ENCODE assay signal across 8 cellular contexts in genomic region chr19:31351212-31352193, GRCh38.
DNase-seq lines count a peak whose midpoint lies in the region; ATAC-seq and TF ChIP-seq lines count a peak whose summit lies in the region.

No MANE protein-coding gene starts in this region.

- H3K9ac ChIP-seq in stomach smooth muscle (ENCODE audit: low read length in 2 of 2) = peak overlapping the region; percentile 69 to 70

- in situ Hi-C loops in ACHN (cut with HindIII; ENCODE audit: low pct_ligation_motif_present, low pct_unique_long_range_greater_than_20kb, low sequenced_read_pairs) (no loop called here), brain microvascular endothelial cell (cut with HindIII; ENCODE audit: low pct_ligation_motif_present, low sequenced_read_pairs) (no loop called here)

- H3K36me3 ChIP-seq in brain microvascular endothelial cell (replicated peaks) (no peaks in the 10 kb centered on the region), stomach smooth muscle (ENCODE audit: control insufficient read depth in 2 of 2, insufficient read depth in 2 of 2, low read length in 2 of 2) (no peaks in the 10 kb centered on the region)

- peak overlapping the region; percentile 56 for H3K4me3 ChIP-seq in HL-60 (replicated peaks; ENCODE audit: insufficient read depth, low read length)
- peak overlapping the region; percentile 67 for H3K4me3 ChIP-seq in brain microvascular endothelial cell (ENCODE audit: low read depth, low read length)
- H3K4me3 ChIP-seq in stomach smooth muscle (ENCODE audit: low read length in 2 of 2) = peak overlapping the region; percentile 75 to 83

- DNase-seq in ACHN = peak; percentile 55
- peak in 1 of 2 experiments; percentile 23 for DNase-seq in HL-60 (ENCODE audit: low read depth in 1 of 2, low spot score in 1 of 2)
- DNase-seq in brain microvascular endothelial cell = peak; percentile 51
- peak; percentile 48 for DNase-seq in kidney glomerular epithelial cell (lab: John Stamatoyannopoulos, UW)
- no peak for DNase-seq in RKO (ENCODE audit: low spot score)
- no peak for DNase-seq in SHP77 (lab: John Stamatoyannopoulos, UW)

- no peak for TF ChIP-seq CTCF in HL-60 (IDR thresholded peaks at IDR 0.05; ENCODE audit: insufficient read depth, low read length)
- TF ChIP-seq CTCF in brain microvascular endothelial cell (IDR thresholded peaks at IDR 0.05; ENCODE audit: low read depth, low read length, missing control alignments) = no peak

- peaks cover 18% of the 10 kb centered on the region for H3K4me1 ChIP-seq in stomach smooth muscle (ENCODE audit: control insufficient read depth, insufficient read depth, low read length)

- no peaks in the 10 kb centered on the region for H3K9me3 ChIP-seq in stomach smooth muscle (ENCODE audit: control insufficient read depth in 2 of 2, low read length in 2 of 2)

- H3K27ac ChIP-seq in HL-60 (replicated peaks) (no peak overlapping the region), brain microvascular endothelial cell (peak overlapping the region; percentile 78), stomach smooth muscle (ENCODE audit: low read length) (peak overlapping the region; percentile 62)

- ATAC-seq in GM18861 (IDR thresholded peaks at IDR 0.05; ENCODE audit: unreplicated experiment) = no peak

- H3K27me3 ChIP-seq in HL-60 (ENCODE audit: insufficient read depth, poor library complexity, severe bottlenecking) (peaks cover 48% of the 10 kb centered on the region), brain microvascular endothelial cell (replicated peaks) (peaks cover 29% of the 10 kb centered on the region), stomach smooth muscle (ENCODE audit: control insufficient read depth in 1 of 2, insufficient read depth in 2 of 2, low read length in 2 of 2) (peaks cover 2 to 9% of the 10 kb centered on the region in 2 donors)

Comparison
In these comparisons a context has a peak if more than half of its experiments do, and no peak if none do; other contexts are left out.
1. DNase-seq: peak in ACHN (single experiment), brain microvascular endothelial cell (single experiment) and kidney glomerular epithelial cell (single experiment); none in RKO (single experiment) and SHP77 (0 of 2).
2. Peak in every context shown above with its lines, with median percentiles within 50 percentile points of each other: H3K4me3 ChIP-seq.